ENCODE assay signal across 26 cellular contexts in the genomic region with DNA sequence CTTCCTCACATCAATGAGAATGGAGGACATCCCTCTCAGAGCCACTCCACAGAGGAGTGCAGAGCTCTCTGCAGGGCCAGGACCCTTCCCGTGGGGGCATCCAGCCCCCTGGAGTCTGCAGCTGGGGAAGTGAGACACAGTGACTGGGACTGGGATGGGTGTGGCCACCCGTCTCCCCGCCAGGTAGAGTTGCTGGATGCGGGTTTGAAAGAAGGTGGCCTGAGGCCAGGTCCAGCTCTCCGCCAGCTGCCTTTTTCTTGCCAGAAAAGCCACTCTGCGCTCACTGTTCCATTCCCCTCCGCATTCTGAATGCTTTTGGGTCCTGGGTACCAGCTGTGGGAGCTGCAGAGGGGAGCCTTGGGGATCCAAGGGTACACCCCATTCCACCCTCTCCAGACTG.
"Had no signal": no experiment of that assay in that cellular context is flagged by ENCODE, and none has a peak within 500 bp of the region (broad histone marks: within the 10 kb centered on the region; RNA-seq: fewer than 3 reads in every experiment).

No MANE protein-coding gene starts in this region.

- H3K36me3 ChIP-seq: adrenal gland, breast epithelium, SJCRH30, WERI-Rb-1 had no signal

- H3K4me3 Mint-ChIP-seq: activated CD4-positive, alpha-beta memory T cell treated with anti-CD3 and anti-CD28 coated beads, Interleukin-2, amount 10 ng/mL, durations not matched to agents 7 days and 5 days; activated CD4-positive, alpha-beta T cell treated with anti-CD3 and anti-CD28 coated beads for 36 hours; activated naive CD8-positive, alpha-beta T cell treated with anti-CD3 and anti-CD28 coated beads, Interleukin-2, amount 10 ng/mL, durations not matched to agents 7 days and 5 days; activated T-cell treated with anti-CD3 and anti-CD28 coated beads, Interleukin-2, amount 50 U/mL, for 72 hours had no signal

- H3K27me3 ChIP-seq: adrenal gland had no signal

- H3K9me3 ChIP-seq: adrenal gland, breast epithelium, SJCRH30, SK-N-SH had no signal

- H3K9me3 Mint-ChIP-seq: activated CD4-positive, alpha-beta memory T cell treated with anti-CD3 and anti-CD28 coated beads, Interleukin-2, amount 10 ng/mL, durations not matched to agents 7 days and 5 days; activated naive CD8-positive, alpha-beta T cell treated with anti-CD3 and anti-CD28 coated beads, Interleukin-2, amount 10 ng/mL, durations not matched to agents 7 days and 5 days; activated T-cell treated with anti-CD3 and anti-CD28 coated beads, Interleukin-2, amount 50 U/mL, for 72 hours had no signal

- H3K36me3 Mint-ChIP-seq: activated naive CD8-positive, alpha-beta T cell treated with anti-CD3 and anti-CD28 coated beads, Interleukin-2, amount 10 ng/mL, durations not matched to agents 7 days and 5 days had no signal

- H3K4me3 ChIP-seq: adrenal gland, breast epithelium, SJCRH30 had no signal

- DNase-seq: activated CD4-positive, alpha-beta memory T cell treated with anti-CD3 and anti-CD28 coated beads, Interleukin-2, amount 10 ng/mL, durations not matched to agents 7 days and 5 days; activated CD4-positive, alpha-beta T cell treated with anti-CD3 and anti-CD28 coated beads for 36 hours; activated CD4-positive, alpha-beta T cell treated with anti-CD3 and anti-CD28 coated beads, Interleukin-2, amount 50 U/mL, for 1 hour; activated naive CD4-positive, alpha-beta T cell treated with anti-CD3 and anti-CD28 coated beads, Interleukin-2, amount 50 U/mL, for 16 hours; activated naive CD8-positive, alpha-beta T cell treated with anti-CD3 and anti-CD28 coated beads, Interleukin-2, amount 10 ng/mL, durations not matched to agents 7 days and 5 days; activated T-cell treated with anti-CD3 and anti-CD28 coated beads, Interleukin-2, amount 50 U/mL, for 72 hours; adrenal gland; anterior cingulate cortex; caudate nucleus; Kasumi-1; KBM-7; NCI-H1105 treated with DMSO at 0.1 percent for 48 hours; NCI-H1436 treated with DMSO at 0.1 percent for 48 hours; NCI-H187; NCI-H2081; NCI-H446; NCI-H524; NCI-H82; PC-3; SJCRH30; SK-N-SH; T-helper 1 cell; WERI-Rb-1 had no signal

- FAIRE-seq: RCC 7860 had no signal

- H3K4me1 ChIP-seq: adrenal gland, breast epithelium, SJCRH30 had no signal

- H3K9ac ChIP-seq: SK-N-SH had no signal

- H3K27me3 Mint-ChIP-seq: activated CD4-positive, alpha-beta T cell treated with anti-CD3 and anti-CD28 coated beads for 36 hours had no signal

- H3K27ac Mint-ChIP-seq: activated CD4-positive, alpha-beta memory T cell treated with anti-CD3 and anti-CD28 coated beads, Interleukin-2, amount 10 ng/mL, durations not matched to agents 7 days and 5 days; activated CD4-positive, alpha-beta T cell treated with anti-CD3 and anti-CD28 coated beads for 36 hours; activated naive CD8-positive, alpha-beta T cell treated with anti-CD3 and anti-CD28 coated beads, Interleukin-2, amount 10 ng/mL, durations not matched to agents 7 days and 5 days; activated T-cell treated with anti-CD3 and anti-CD28 coated beads, Interleukin-2, amount 50 U/mL, for 72 hours had no signal

- ATAC-seq: activated CD4-positive, alpha-beta T cell treated with anti-CD3 and anti-CD28 coated beads for 36 hours; activated T-cell treated with anti-CD3 and anti-CD28 coated beads, Interleukin-2, amount 50 U/mL, for 72 hours; PC-3; Right ventricle myocardium inferior had no signal

- H3K27ac ChIP-seq: adrenal gland, breast epithelium, SJCRH30, WERI-Rb-1 had no signal

- H3K4me1 Mint-ChIP-seq: activated CD4-positive, alpha-beta memory T cell treated with anti-CD3 and anti-CD28 coated beads, Interleukin-2, amount 10 ng/mL, durations not matched to agents 7 days and 5 days; activated CD4-positive, alpha-beta T cell treated with anti-CD3 and anti-CD28 coated beads for 36 hours; activated naive CD8-positive, alpha-beta T cell treated with anti-CD3 and anti-CD28 coated beads, Interleukin-2, amount 10 ng/mL, durations not matched to agents 7 days and 5 days had no signal
